ENCODE assay signal across 8 cellular contexts in genomic region chr12:104216461-104217058, GRCh38. TPM values are rescaled to one million over a fixed set of nuclear protein-coding genes. Genes with fewer than 3 reads are reported as not detected.
DNase-seq lines count a peak whose midpoint lies in the region; ATAC-seq and TF ChIP-seq lines count a peak whose summit lies in the region.
"Had no signal": no experiment of that assay in that cellular context is flagged by ENCODE, and none has a peak within 500 bp of the region (broad histone marks: within the 10 kb centered on the region; RNA-seq: fewer than 3 reads in every experiment).

No MANE protein-coding gene starts in this region.

- H3K27ac ChIP-seq in HUES48 (ENCODE audit: low read depth, low read length) (no peak overlapping the region), iPS-20b (ENCODE audit: low read length) (no peak overlapping the region), spleen (peak overlapping the region in 7 of 8 donors; percentile 74 to 85 (median 76))

- intact Hi-C loops in spleen (cut with DNase I; ENCODE audit: low total_unique reads) = loop anchor here (5.0 to 10.0 kb wide), 2 partner anchors 68 to 141 kb away; no protein-coding TSS in a partner anchor

- 87 to 97% (median 94%) methylated on average over 3 of the region's 3 CpGs for WGBS in spleen, 5 donors

- 0 out of 2 replicates have a peak, but pooled peaks cover 3% of the 10 kb centered on the region for H3K4me1 ChIP-seq in HUES48 (ENCODE audit: control insufficient read depth, insufficient read depth, low read length)
- peaks cover 43% of the 10 kb centered on the region for H3K4me1 ChIP-seq in adipocyte (ENCODE audit: control insufficient read depth, insufficient read depth, low read length)
- H3K4me1 ChIP-seq in iPS-20b (ENCODE audit: insufficient read depth, low read length) = peaks cover 4% of the 10 kb centered on the region; the same call in 1 of the 2 replicates
- peaks cover 13 to 41% (median 28%) of the 10 kb centered on the region in 6 donors for H3K4me1 ChIP-seq in spleen

- ATAC-seq in HG02870 (IDR thresholded peaks at IDR 0.05; ENCODE audit: unreplicated experiment) = no peak

- no peaks in the 10 kb centered on the region for H3K36me3 ChIP-seq in HUES48 (ENCODE audit: control insufficient read depth, insufficient read depth, low read length)
- H3K36me3 ChIP-seq in adipocyte (ENCODE audit: control insufficient read depth, insufficient read depth, low read length, severe bottlenecking) = no peaks in the 10 kb centered on the region
- no peaks in the 10 kb centered on the region for H3K36me3 ChIP-seq in iPS-20b (ENCODE audit: insufficient read depth, low read depth, low read length)
- H3K36me3 ChIP-seq in spleen = no peaks in the 10 kb centered on the region

- H3K9ac ChIP-seq in HUES48 (ENCODE audit: low read depth, low read length) (no peak overlapping the region), adipocyte (ENCODE audit: low read length) (peak overlapping the region; percentile 97), iPS-20b (ENCODE audit: low read depth, low read length) (peak overlapping the region; percentile 75; the same call in 1 of the 2 replicates)

- H3K27me3 ChIP-seq in HUES48 (ENCODE audit: control insufficient read depth, insufficient read depth, low read length) (peaks cover 14% of the 10 kb centered on the region), adipocyte (replicated peaks; ENCODE audit: control insufficient read depth, insufficient read depth, low read length) (no peaks in the 10 kb centered on the region), iPS-20b (ENCODE audit: insufficient read depth, low read length) (peaks cover 16% of the 10 kb centered on the region), spleen (replicated peaks in 1 of 7) (peaks cover 0 to 7% (median 0%) of the 10 kb centered on the region in 7 donors)

- DNase-seq in adipocyte (ENCODE audit: low read depth) (no peak), spleen (no peak), pons (ENCODE audit: low spot score) (no peak), NCI-H2081 (lab: John Stamatoyannopoulos, UW) (no peak)
- DNase-seq: NCI-H2107 had no signal

- TF ChIP-seq POLR2A in spleen (IDR thresholded peaks at IDR 0.05) = no peak

- no peaks in the 10 kb centered on the region for H3K9me3 ChIP-seq in HUES48 (ENCODE audit: control insufficient read depth, insufficient read depth, low read length)
- no peaks in the 10 kb centered on the region for H3K9me3 ChIP-seq in adipocyte (ENCODE audit: control insufficient read depth, low read length)
- H3K9me3 ChIP-seq in iPS-20b (ENCODE audit: insufficient read depth, low read depth, low read length) = no peaks in the 10 kb centered on the region
- H3K9me3 ChIP-seq in spleen = no peaks in the 10 kb centered on the region

- no peak for TF ChIP-seq CTCF in spleen (IDR thresholded peaks at IDR 0.05 in 8 of 11, conservative IDR thresholded peaks at IDR 0.05 in 3 of 11)

- H3K4me3 ChIP-seq in HUES48 (ENCODE audit: low read depth, low read length) = peak overlapping the region; percentile 66
- H3K4me3 ChIP-seq in adipocyte (ENCODE audit: low read length) = peak overlapping the region; percentile 89
- peak overlapping the region; percentile 75 for H3K4me3 ChIP-seq in iPS-20b (ENCODE audit: low read length)
- H3K4me3 ChIP-seq in spleen = peak overlapping the region in 6 of 8 donors; percentile 43 to 78 (median 56)

RNA-seq across cellular contexts. Expression of gene TXNRD1, which starts 1.0 kb away (rescaled TPM):
- 100 to 1,000 TPM in 1 of 7 donors, 10 to 100 TPM in 6; 45.8 to 107 (median 81.6) TPM for total RNA-seq in spleen
- 10 to 100 TPM; 13.7 to 36.7 (median 24.3) TPM for polyA plus RNA-seq in spleen

Comparison
In these comparisons a context has a peak if more than half of its experiments do, and no peak if none do; other contexts are left out.
1. H3K27ac ChIP-seq: peak in spleen (7 of 8); none in HUES48 (single experiment) and iPS-20b (single experiment).
2. Peak in every context shown above with its lines, with median percentiles within 50 percentile points of each other: H3K4me3 ChIP-seq.